Comparison of ENCODE assay signal across 8 cellular contexts in the genomic region with DNA sequence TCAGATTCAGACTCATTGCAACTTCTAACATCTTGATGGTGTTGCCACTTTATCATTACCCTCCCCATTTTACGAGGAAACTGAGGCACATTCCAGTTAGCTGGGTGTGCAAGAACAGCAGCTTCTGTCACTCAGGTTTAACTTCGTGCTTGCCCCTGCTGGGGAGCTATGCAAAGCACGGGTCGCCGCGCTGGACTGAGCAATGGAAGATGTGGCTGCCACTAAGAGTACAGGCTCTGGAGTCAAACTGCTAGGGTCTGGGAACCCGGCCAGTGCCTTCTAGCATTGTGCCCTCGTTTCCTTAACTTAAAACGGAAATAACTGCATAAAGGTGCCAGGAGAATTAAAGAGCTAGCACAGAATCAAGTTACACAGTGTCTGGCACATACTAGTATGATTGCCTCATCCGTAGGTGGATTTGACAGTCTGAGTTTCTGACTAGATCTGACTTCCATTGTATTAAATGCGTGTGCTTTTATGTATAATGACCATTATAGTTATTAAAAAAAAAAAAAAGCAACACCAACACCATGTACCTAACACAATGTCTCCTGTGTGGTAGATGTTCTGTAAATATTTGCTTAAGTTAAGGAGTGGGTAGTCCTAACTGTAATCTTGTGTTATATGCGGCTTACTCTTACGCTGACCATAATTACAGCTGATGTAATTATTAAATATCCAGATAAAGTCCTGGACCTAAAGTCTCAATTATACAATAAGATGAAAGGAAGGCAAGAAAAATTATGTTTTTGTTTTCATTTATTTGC. TPM values are rescaled to one million over a fixed set of nuclear protein-coding genes. Genes with fewer than 3 reads are reported as not detected.
DNase-seq lines count a peak whose midpoint lies in the region; ATAC-seq and TF ChIP-seq lines count a peak whose summit lies in the region.

No MANE protein-coding gene starts in this region.

- peak; percentile 70 for DNase-seq in Daoy (ENCODE audit: low read depth)
- peak; percentile 26 for DNase-seq in HS-27A (ENCODE audit: low read depth)
- peak; percentile 63 for DNase-seq in RWPE1 (ENCODE audit: low spot score)
- DNase-seq in hepatic stellate cell (ENCODE audit: low spot score): peak; percentile 72
- DNase-seq in retina: peak; percentile 86
- DNase-seq in UCSD-AML1 (lab: John Stamatoyannopoulos, UW; ENCODE audit: unreplicated experiment): no peak

- CTCF ChIA-PET in RWPE1 (lab: Yijun Ruan, JAX): interaction anchor here (1.2 kb wide), 1 partner anchor 23 kb away, joined by 3 read pairs; a partner anchor contains a TSS

- H3K27ac ChIP-seq in RWPE1 (peak overlapping the region; percentile 95), angular gyrus (ENCODE audit: low read depth, low read length) (peak overlapping the region; percentile 80)

- peak; percentile 70 for ATAC-seq in GM21423 (IDR thresholded peaks at IDR 0.05; ENCODE audit: unreplicated experiment)

- TF ChIP-seq CTCF in RWPE1 (conservative IDR thresholded peaks at IDR 0.05; ENCODE audit: low read depth): no peak

- POLR2A ChIA-PET in RWPE1 (lab: Yijun Ruan, JAX; ENCODE audit: low non-redundant PET): interaction anchor here (0.6 kb wide), 1 partner anchor 1441 kb away, joined by 7 read pairs; no protein-coding TSS in a partner anchor

RNA-seq across cellular contexts. Expression of a gene that starts 0.8 kb away (rescaled TPM):
- 26.3 and 31.5 TPM in 2 replicates for total RNA-seq in Daoy (2014; rRNA removed; shearing (Covaris generic))

RNA-seq across cellular contexts. Expression of a gene that starts 23.0 kb away (rescaled TPM):
- total RNA-seq in Daoy (2014; rRNA removed; shearing (Covaris generic)): 0.11 and 0.15 TPM in 2 replicates

RNA-seq across cellular contexts. Expression of a gene that starts 42.0 kb away (rescaled TPM):
- 0.57 and 2.2 TPM in 2 replicates for total RNA-seq in Daoy (2014; rRNA removed; shearing (Covaris generic))
